ENCODE assay signal across 1 cellular context in genomic region chr2:219160186-219161017, GRCh38.
A peak's percentile ranks its signal among the peaks of the same experiment; 100 is the strongest.
TF ChIP-seq lines count a peak whose summit lies in the region.

A gene with protein sequence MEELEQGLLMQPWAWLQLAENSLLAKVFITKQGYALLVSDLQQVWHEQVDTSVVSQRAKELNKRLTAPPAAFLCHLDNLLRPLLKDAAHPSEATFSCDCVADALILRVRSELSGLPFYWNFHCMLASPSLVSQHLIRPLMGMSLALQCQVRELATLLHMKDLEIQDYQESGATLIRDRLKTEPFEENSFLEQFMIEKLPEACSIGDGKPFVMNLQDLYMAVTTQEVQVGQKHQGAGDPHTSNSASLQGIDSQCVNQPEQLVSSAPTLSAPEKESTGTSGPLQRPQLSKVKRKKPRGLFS (minus strand): TSS chr2:219160815. CDS start chr2:219158362, 2,453 bp downstream.

TF ChIP-seq in HepG2, 621 proteins besides CTCF, POLR2A, EP300 and RAD21 (continued from another document and continues in another):
- TF ChIP-seq FOXP4 (CRISPR knock-in tag; IDR thresholded peaks at IDR 0.05) (peak; percentile 58), ZFP36L1 (CRISPR knock-in tag; IDR thresholded peaks at IDR 0.05) (peak; percentile 63; the same call in 1 of the 2 replicates), NR2F6 (IDR thresholded peaks at IDR 0.05) (no peak), NR2F6 (CRISPR knock-in tag; IDR thresholded peaks at IDR 0.05) (peak; percentile 50; the same call in 1 of the 2 replicates), ZC3H13 (CRISPR knock-in tag; IDR thresholded peaks at IDR 0.05) (no peak; the same call in 1 of the 2 replicates), MAF1 (CRISPR knock-in tag; IDR thresholded peaks at IDR 0.05; ENCODE audit: borderline replicate concordance) (peak; percentile 48; the same call in 1 of the 2 replicates), MIER3 (CRISPR knock-in tag; IDR thresholded peaks at IDR 0.05; ENCODE audit: borderline replicate concordance) (peak; percentile 81; the same call in 1 of the 2 replicates), ZNF292 (CRISPR knock-in tag; IDR thresholded peaks at IDR 0.05; ENCODE audit: borderline replicate concordance, low read depth) (no peak), ZBTB1 (CRISPR knock-in tag; IDR thresholded peaks at IDR 0.05; ENCODE audit: borderline replicate concordance) (no peak), IKZF4 (CRISPR knock-in tag; IDR thresholded peaks at IDR 0.05; ENCODE audit: borderline replicate concordance, low read depth, not compliant biosample characterization) (peak; percentile 98), ARHGAP35 (CRISPR knock-in tag; IDR thresholded peaks at IDR 0.05; ENCODE audit: borderline replicate concordance) (peak; percentile 91), ATF6 (CRISPR knock-in tag; conservative IDR thresholded peaks at IDR 0.05) (peak; percentile 24; the same call in 1 of the 2 replicates), PAX8 (CRISPR knock-in tag; IDR thresholded peaks at IDR 0.05; ENCODE audit: borderline replicate concordance) (no peak), HNF4A (CRISPR knock-in tag; IDR thresholded peaks at IDR 0.05) (peak; percentile 48; the same call in 1 of the 2 replicates), ZKSCAN8 (CRISPR knock-in tag; IDR thresholded peaks at IDR 0.05; ENCODE audit: borderline replicate concordance) (no peak), FLYWCH1 (CRISPR knock-in tag; IDR thresholded peaks at IDR 0.05) (no peak), ZNF143 (CRISPR knock-in tag; IDR thresholded peaks at IDR 0.05) (peak; percentile 66; the same call in 1 of the 2 replicates), STAG1 (CRISPR knock-in tag; IDR thresholded peaks at IDR 0.05) (peak; percentile 95), ZNF770 (CRISPR knock-in tag; IDR thresholded peaks at IDR 0.05) (peak; percentile 47; the same call in 1 of the 2 replicates), ZFP91 (CRISPR knock-in tag; IDR thresholded peaks at IDR 0.05; ENCODE audit: borderline replicate concordance) (peak; percentile 74; the same call in 1 of the 2 replicates), KMT2A (CRISPR knock-in tag; IDR thresholded peaks at IDR 0.05) (peak; percentile 74; the same call in 1 of the 2 replicates), PLRG1 (conservative IDR thresholded peaks at IDR 0.05) (no peak), RNF2 (conservative IDR thresholded peaks at IDR 0.05; ENCODE audit: low read depth) (peak; percentile 59; the same call in 1 of the 2 replicates), ZNF446 (CRISPR knock-in tag; IDR thresholded peaks at IDR 0.05) (peak; percentile 78), ZFP62 (CRISPR knock-in tag; IDR thresholded peaks at IDR 0.05) (no peak), ZNF775 (CRISPR knock-in tag; IDR thresholded peaks at IDR 0.05; ENCODE audit: borderline replicate concordance) (no peak), ZNF30 (CRISPR knock-in tag; IDR thresholded peaks at IDR 0.05) (0 out of 2 replicates have a peak, but pooled peaks have one; percentile 43), CC2D1A (CRISPR knock-in tag; IDR thresholded peaks at IDR 0.05) (0 out of 2 replicates have a peak, but pooled peaks have one; percentile 79), MEIS1 (CRISPR knock-in tag; IDR thresholded peaks at IDR 0.05; ENCODE audit: borderline replicate concordance) (no peak), ZFX (CRISPR knock-in tag; IDR thresholded peaks at IDR 0.05; ENCODE audit: low read depth) (peak; percentile 100), ZNF136 (CRISPR knock-in tag; IDR thresholded peaks at IDR 0.05; ENCODE audit: low read depth) (peak; percentile 94), ISX (CRISPR knock-in tag; conservative IDR thresholded peaks at IDR 0.05) (0 out of 2 replicates have a peak, but pooled peaks have one; percentile 44)
- TF ChIP-seq, protein P1, sequence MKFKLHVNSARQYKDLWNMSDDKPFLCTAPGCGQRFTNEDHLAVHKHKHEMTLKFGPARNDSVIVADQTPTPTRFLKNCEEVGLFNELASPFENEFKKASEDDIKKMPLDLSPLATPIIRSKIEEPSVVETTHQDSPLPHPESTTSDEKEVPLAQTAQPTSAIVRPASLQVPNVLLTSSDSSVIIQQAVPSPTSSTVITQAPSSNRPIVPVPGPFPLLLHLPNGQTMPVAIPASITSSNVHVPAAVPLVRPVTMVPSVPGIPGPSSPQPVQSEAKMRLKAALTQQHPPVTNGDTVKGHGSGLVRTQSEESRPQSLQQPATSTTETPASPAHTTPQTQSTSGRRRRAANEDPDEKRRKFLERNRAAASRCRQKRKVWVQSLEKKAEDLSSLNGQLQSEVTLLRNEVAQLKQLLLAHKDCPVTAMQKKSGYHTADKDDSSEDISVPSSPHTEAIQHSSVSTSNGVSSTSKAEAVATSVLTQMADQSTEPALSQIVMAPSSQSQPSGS (CRISPR knock-in tag; IDR thresholded peaks at IDR 0.05) = peak; percentile 72
- TF ChIP-seq, protein P2, sequence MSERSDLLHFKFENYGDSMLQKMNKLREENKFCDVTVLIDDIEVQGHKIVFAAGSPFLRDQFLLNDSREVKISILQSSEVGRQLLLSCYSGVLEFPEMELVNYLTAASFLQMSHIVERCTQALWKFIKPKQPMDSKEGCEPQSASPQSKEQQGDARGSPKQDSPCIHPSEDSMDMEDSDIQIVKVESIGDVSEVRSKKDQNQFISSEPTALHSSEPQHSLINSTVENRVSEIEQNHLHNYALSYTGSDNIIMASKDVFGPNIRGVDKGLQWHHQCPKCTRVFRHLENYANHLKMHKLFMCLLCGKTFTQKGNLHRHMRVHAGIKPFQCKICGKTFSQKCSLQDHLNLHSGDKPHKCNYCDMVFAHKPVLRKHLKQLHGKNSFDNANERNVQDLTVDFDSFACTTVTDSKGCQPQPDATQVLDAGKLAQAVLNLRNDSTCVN (CRISPR knock-in tag; IDR thresholded peaks at IDR 0.05; ENCODE audit: borderline replicate concordance) = peak; percentile 70
- TF ChIP-seq, protein P3, sequence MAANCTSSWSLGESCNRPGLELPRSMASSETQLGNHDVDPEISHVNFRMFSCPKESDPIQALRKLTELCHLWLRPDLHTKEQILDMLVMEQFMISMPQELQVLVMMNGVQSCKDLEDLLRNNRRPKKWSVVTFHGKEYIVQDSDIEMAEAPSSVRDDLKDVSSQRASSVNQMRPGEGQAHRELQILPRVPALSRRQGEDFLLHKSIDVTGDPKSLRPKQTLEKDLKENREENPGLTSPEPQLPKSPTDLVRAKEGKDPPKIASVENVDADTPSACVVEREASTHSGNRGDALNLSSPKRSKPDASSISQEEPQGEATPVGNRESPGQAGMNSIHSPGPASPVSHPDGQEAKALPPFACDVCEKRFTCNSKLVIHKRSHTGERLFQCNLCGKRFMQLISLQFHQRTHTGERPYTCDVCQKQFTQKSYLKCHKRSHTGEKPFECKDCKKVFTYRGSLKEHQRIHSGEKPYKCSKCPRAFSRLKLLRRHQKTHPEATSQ (CRISPR knock-in tag; IDR thresholded peaks at IDR 0.05; ENCODE audit: borderline replicate concordance) = peak; percentile 86; the same call in 1 of the 2 replicates
- TF ChIP-seq, protein P4, sequence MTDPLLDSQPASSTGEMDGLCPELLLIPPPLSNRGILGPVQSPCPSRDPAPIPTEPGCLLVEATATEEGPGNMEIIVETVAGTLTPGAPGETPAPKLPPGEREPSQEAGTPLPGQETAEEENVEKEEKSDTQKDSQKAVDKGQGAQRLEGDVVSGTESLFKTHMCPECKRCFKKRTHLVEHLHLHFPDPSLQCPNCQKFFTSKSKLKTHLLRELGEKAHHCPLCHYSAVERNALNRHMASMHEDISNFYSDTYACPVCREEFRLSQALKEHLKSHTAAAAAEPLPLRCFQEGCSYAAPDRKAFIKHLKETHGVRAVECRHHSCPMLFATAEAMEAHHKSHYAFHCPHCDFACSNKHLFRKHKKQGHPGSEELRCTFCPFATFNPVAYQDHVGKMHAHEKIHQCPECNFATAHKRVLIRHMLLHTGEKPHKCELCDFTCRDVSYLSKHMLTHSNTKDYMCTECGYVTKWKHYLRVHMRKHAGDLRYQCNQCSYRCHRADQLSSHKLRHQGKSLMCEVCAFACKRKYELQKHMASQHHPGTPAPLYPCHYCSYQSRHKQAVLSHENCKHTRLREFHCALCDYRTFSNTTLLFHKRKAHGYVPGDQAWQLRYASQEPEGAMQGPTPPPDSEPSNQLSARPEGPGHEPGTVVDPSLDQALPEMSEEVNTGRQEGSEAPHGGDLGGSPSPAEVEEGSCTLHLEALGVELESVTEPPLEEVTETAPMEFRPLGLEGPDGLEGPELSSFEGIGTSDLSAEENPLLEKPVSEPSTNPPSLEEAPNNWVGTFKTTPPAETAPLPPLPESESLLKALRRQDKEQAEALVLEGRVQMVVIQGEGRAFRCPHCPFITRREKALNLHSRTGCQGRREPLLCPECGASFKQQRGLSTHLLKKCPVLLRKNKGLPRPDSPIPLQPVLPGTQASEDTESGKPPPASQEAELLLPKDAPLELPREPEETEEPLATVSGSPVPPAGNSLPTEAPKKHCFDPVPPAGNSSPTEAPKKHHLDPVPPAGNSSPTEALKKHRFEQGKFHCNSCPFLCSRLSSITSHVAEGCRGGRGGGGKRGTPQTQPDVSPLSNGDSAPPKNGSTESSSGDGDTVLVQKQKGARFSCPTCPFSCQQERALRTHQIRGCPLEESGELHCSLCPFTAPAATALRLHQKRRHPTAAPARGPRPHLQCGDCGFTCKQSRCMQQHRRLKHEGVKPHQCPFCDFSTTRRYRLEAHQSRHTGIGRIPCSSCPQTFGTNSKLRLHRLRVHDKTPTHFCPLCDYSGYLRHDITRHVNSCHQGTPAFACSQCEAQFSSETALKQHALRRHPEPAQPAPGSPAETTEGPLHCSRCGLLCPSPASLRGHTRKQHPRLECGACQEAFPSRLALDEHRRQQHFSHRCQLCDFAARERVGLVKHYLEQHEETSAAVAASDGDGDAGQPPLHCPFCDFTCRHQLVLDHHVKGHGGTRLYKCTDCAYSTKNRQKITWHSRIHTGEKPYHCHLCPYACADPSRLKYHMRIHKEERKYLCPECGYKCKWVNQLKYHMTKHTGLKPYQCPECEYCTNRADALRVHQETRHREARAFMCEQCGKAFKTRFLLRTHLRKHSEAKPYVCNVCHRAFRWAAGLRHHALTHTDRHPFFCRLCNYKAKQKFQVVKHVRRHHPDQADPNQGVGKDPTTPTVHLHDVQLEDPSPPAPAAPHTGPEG (CRISPR knock-in tag; IDR thresholded peaks at IDR 0.05) = peak; percentile 84
- TF ChIP-seq, protein P5, sequence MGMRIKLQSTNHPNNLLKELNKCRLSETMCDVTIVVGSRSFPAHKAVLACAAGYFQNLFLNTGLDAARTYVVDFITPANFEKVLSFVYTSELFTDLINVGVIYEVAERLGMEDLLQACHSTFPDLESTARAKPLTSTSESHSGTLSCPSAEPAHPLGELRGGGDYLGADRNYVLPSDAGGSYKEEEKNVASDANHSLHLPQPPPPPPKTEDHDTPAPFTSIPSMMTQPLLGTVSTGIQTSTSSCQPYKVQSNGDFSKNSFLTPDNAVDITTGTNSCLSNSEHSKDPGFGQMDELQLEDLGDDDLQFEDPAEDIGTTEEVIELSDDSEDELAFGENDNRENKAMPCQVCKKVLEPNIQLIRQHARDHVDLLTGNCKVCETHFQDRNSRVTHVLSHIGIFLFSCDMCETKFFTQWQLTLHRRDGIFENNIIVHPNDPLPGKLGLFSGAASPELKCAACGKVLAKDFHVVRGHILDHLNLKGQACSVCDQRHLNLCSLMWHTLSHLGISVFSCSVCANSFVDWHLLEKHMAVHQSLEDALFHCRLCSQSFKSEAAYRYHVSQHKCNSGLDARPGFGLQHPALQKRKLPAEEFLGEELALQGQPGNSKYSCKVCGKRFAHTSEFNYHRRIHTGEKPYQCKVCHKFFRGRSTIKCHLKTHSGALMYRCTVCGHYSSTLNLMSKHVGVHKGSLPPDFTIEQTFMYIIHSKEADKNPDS (CRISPR knock-in tag; IDR thresholded peaks at IDR 0.05) = peak; percentile 86; the same call in 1 of the 2 replicates
